Comparison of ENCODE assay signal across 29 cellular contexts in the genomic region with DNA sequence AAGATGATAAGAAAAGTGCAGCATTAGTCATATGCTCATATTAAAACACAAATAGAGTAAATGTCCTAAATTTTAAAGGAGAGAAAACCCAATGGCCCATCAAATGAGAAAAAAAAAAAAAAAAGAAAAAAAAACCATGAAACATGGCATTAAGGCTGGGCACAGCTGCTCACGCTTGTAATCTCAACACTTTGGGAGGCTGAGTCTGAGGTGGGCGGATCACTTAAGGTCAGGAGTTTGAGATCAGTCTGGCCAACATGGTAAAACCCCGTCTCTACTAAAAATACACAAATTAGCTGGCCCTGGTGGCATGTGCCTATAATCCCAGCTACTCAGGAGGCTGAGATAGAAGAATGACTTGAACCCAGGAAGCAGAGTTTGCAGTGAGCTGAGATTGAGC.
"Had no signal": no experiment of that assay in that cellular context is flagged by ENCODE, and none has a peak within 500 bp of the region (broad histone marks: within the 10 kb centered on the region; RNA-seq: fewer than 3 reads in every experiment).

No MANE protein-coding gene starts in this region.

- H3K27me3 ChIP-seq: adrenal gland, ascending aorta, body of pancreas, brain microvascular endothelial cell, breast epithelium, cardiac muscle cell had no signal

- DNase-seq: activated effector memory CD4-positive, alpha-beta T cell treated with anti-CD3 and anti-CD28 coated beads, Interleukin-2, amount 50 U/mL, for 16 hours; activated effector memory CD4-positive, alpha-beta T cell treated with Interleukin-2 at 50 U/mL for 16 hours; activated gamma-delta T cell; activated gamma-delta T cell treated with Interleukin-2 at 50 U/mL for 16 hours; activated naive CD4-positive, alpha-beta T cell; activated naive CD4-positive, alpha-beta T cell treated with anti-CD3 and anti-CD28 coated beads for 36 hours; activated naive CD4-positive, alpha-beta T cell treated with anti-CD3 and anti-CD28 coated beads, Interleukin-2, amount 10 ng/mL, durations not matched to agents 7 days and 5 days; activated naive CD4-positive, alpha-beta T cell treated with anti-CD3 and anti-CD28 coated beads, Interleukin-2, amount 50 U/mL, for 16 hours; activated naive CD4-positive, alpha-beta T cell treated with Interleukin-2 at 50 U/mL for 16 hours; activated naive CD8-positive, alpha-beta T cell treated with anti-CD3 and anti-CD28 coated beads for 36 hours; activated naive CD8-positive, alpha-beta T cell treated with anti-CD3 and anti-CD28 coated beads, Interleukin-2, amount 10 ng/mL, durations not matched to agents 7 days and 5 days; activated naive CD8-positive, alpha-beta T cell treated with anti-CD3 and anti-CD28 coated beads, Interleukin-2, amount 50 U/mL, for 24 hours; activated T-cell treated with anti-CD3 and anti-CD28 coated beads, Interleukin-2, amount 50 U/mL, for 24 hours; activated T-cell treated with anti-CD3 and anti-CD28 coated beads, Interleukin-2, amount 50 U/mL, for 4 hours; activated T-cell treated with anti-CD3 and anti-CD28 coated beads, Interleukin-2, amount 50 U/mL, for 48 hours; activated T-cell treated with anti-CD3 and anti-CD28 coated beads, Interleukin-2, amount 50 U/mL, for 72 hours; adrenal gland; amniotic stem cell; amygdala; anterior cingulate cortex; aorta; body of pancreas; brain microvascular endothelial cell; caudate nucleus; central memory CD4-positive, alpha-beta T cell; cerebellar nuclear complex had no signal

- H3K36me3 ChIP-seq: adrenal gland, ascending aorta, brain microvascular endothelial cell, breast epithelium, cardiac muscle cell had no signal

- H3K9me3 ChIP-seq: adrenal gland, ascending aorta, body of pancreas, breast epithelium had no signal

- H3K4me1 ChIP-seq: adrenal gland, ascending aorta, body of pancreas, breast epithelium had no signal

- H3K4me3 ChIP-seq: adrenal gland, ascending aorta, body of pancreas, breast epithelium, cardiac muscle cell had no signal

- H3K27ac ChIP-seq: adrenal gland, ascending aorta, body of pancreas, brain microvascular endothelial cell, breast epithelium, cardiac muscle cell had no signal
